In the genomic region with DNA sequence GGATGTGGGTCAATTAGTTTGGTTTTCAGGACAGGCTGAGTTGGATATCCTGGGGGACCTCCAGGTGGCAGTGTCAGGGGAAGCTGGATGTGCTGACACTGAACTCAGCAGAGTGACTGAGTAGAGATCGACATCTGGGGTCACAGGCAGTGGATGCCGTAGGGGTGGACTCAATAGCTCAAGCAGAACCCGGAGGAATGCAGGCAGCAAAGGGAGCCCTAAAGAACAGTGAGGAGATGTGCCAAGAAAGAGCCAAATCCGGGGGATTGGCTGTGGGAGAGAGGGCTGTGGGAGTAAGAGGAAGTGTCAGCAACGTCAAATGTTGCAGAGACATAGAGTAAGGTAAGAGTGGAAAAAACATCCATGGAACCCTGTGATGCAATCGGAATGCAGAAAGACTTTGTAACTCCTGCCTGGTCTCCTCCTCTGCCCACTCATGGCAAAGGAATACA, we compare ENCODE assay signal across 11 cellular contexts. TPM values are rescaled to one million over a fixed set of nuclear protein-coding genes. Genes with fewer than 3 reads are reported as not detected.
DNase-seq lines count a peak whose midpoint lies in the region; ATAC-seq and TF ChIP-seq lines count a peak whose summit lies in the region.
"Had no signal": no experiment of that assay in that cellular context is flagged by ENCODE, and none has a peak within 500 bp of the region (broad histone marks: within the 10 kb centered on the region; RNA-seq: fewer than 3 reads in every experiment).

No MANE protein-coding gene starts in this region.

- peaks cover 43% of the 10 kb centered on the region for H3K27me3 Mint-ChIP-seq in mesothelial cell of epicardium (ENCODE audit: low read depth)

- no TSS peak for BruUV-seq in PC-3 (replicated peaks; lab: Mats Ljungman, UMichigan)

- CTCF ChIA-PET in PC-3 (lab: Charles Lee): interaction anchor here (0.5 kb wide), 1 partner anchor 371 kb away, joined by 3 read pairs; no protein-coding TSS in a partner anchor

- H4K20me1 ChIP-seq in PC-3 (ENCODE audit: low read length): no peaks in the 10 kb centered on the region

- WGBS in esophagus squamous epithelium, 2 donors: 69 to 71% methylated on average over 6 of the region's 6 CpGs
- 55 to 74% methylated on average over 4 to 6 of the region's 6 CpGs for WGBS in gastroesophageal sphincter (ENCODE audit: low coverage in 1 of 2), 2 donors

- POLR2A ChIA-PET in PC-3 (lab: Charles Lee; ENCODE audit: unreplicated experiment): no interaction called here

- no peak overlapping the region for H3K4me2 ChIP-seq in PC-3 (ENCODE audit: low read length)

- H3K79me2 ChIP-seq in PC-3 (ENCODE audit: low read length): no peaks in the 10 kb centered on the region

- DNase-seq in left cardiac atrium (no peak), left ventricle myocardium inferior (no peak), PC-3 (no peak), fibroblast of villous mesenchyme (ENCODE audit: low read depth) (peak; percentile 59), upper lobe of right lung (no peak), esophagus squamous epithelium (lab: John Stamatoyannopoulos, UW) (no peak), mesothelial cell of epicardium (ENCODE audit: low spot score in 2 of 2, unreplicated experiment in 2 of 2) (no peak)
- DNase-seq: activated CD4-positive, CD25-positive, alpha-beta regulatory T cell treated with anti-CD3 and anti-CD28 coated beads, Interleukin-2, amount 50 U/mL, for 72 hours; cortex of kidney; SJCRH30 had no signal

- no peaks in the 10 kb centered on the region for H3F3A ChIP-seq in PC-3 (ENCODE audit: low read length, unreplicated experiment)

- H3K27ac Mint-ChIP-seq in mesothelial cell of epicardium: no peak overlapping the region

- TF ChIP-seq EP300 in gastroesophageal sphincter (IDR thresholded peaks at IDR 0.05): no peak

- no peak overlapping the region for H2AFZ ChIP-seq in PC-3 (ENCODE audit: low read length)

- peaks cover 18% of the 10 kb centered on the region for H3K4me1 ChIP-seq in left ventricle myocardium inferior
- peaks cover 9% of the 10 kb centered on the region; the same call in 1 of the 2 replicates for H3K4me1 ChIP-seq in PC-3 (ENCODE audit: insufficient read depth, low read length)
- H3K4me1 ChIP-seq in upper lobe of right lung: peaks cover 60% of the 10 kb centered on the region
- no peaks in the 10 kb centered on the region for H3K4me1 ChIP-seq in esophagus squamous epithelium
- H3K4me1 ChIP-seq in gastroesophageal sphincter: no peaks in the 10 kb centered on the region
- H3K4me1 ChIP-seq: SJCRH30 had no signal

- no peak for TF ChIP-seq CTCF in left ventricle myocardium inferior (IDR thresholded peaks at IDR 0.05; ENCODE audit: borderline replicate concordance)
- TF ChIP-seq CTCF in PC-3 (conservative IDR thresholded peaks at IDR 0.05; ENCODE audit: low read depth, low read length): peak; percentile 40
- TF ChIP-seq CTCF in fibroblast of villous mesenchyme (IDR thresholded peaks at IDR 0.05; ENCODE audit: insufficient read depth, low read depth, low read length): no peak
- TF ChIP-seq CTCF in upper lobe of right lung (IDR thresholded peaks at IDR 0.05): no peak
- no peak for TF ChIP-seq CTCF in esophagus squamous epithelium (IDR thresholded peaks at IDR 0.05)
- no peak for TF ChIP-seq CTCF in mesothelial cell of epicardium (IDR thresholded peaks at IDR 0.05; ENCODE audit: unreplicated experiment)
- TF ChIP-seq CTCF in gastroesophageal sphincter (IDR thresholded peaks at IDR 0.05): no peak

- no peak overlapping the region for H3K4me3 Mint-ChIP-seq in mesothelial cell of epicardium

- H3K27ac ChIP-seq in left ventricle myocardium inferior (replicated peaks) (no peak overlapping the region), PC-3 (ENCODE audit: low read length) (no peak overlapping the region), upper lobe of right lung (peak overlapping the region; percentile 65), esophagus squamous epithelium (no peak overlapping the region), gastroesophageal sphincter (no peak overlapping the region)
- H3K27ac ChIP-seq: SJCRH30 had no signal

- no peaks in the 10 kb centered on the region for H3K36me3 Mint-ChIP-seq in mesothelial cell of epicardium

- H3K4me1 Mint-ChIP-seq in mesothelial cell of epicardium: peaks cover 3% of the 10 kb centered on the region

- H3K36me3 ChIP-seq in left ventricle myocardium inferior: no peaks in the 10 kb centered on the region
- H3K36me3 ChIP-seq in PC-3 (ENCODE audit: low read depth, low read length): no peaks in the 10 kb centered on the region
- H3K36me3 ChIP-seq in upper lobe of right lung: no peaks in the 10 kb centered on the region
- no peaks in the 10 kb centered on the region for H3K36me3 ChIP-seq in esophagus squamous epithelium
- H3K36me3 ChIP-seq in gastroesophageal sphincter: no peaks in the 10 kb centered on the region
- H3K36me3 ChIP-seq: SJCRH30 had no signal

- H3K4me3 ChIP-seq in left ventricle myocardium inferior (no peak overlapping the region), PC-3 (ENCODE audit: low read length) (no peak overlapping the region), fibroblast of villous mesenchyme (ENCODE audit: low read depth, low read length) (no peak overlapping the region), upper lobe of right lung (no peak overlapping the region), esophagus squamous epithelium (no peak overlapping the region), gastroesophageal sphincter (no peak overlapping the region)
- H3K4me3 ChIP-seq: SJCRH30 had no signal

- no peaks in the 10 kb centered on the region for H3K9me2 ChIP-seq in PC-3 (replicated peaks; ENCODE audit: low read length)

- ATAC-seq in left cardiac atrium: peak; percentile 36 to 77
- no peak for ATAC-seq in PC-3
- ATAC-seq in upper lobe of right lung: peak; percentile 67
- no peak for ATAC-seq in gastroesophageal sphincter

- intact Hi-C loops in left cardiac atrium (cut with DNase I) (no loop called here), left ventricle myocardium inferior (cut with micrococcal nuclease) (no loop called here), PC-3 (cut with micrococcal nuclease) (no loop called here), upper lobe of right lung (cut with DNase I) (no loop called here), esophagus squamous epithelium (cut with DNase I) (no loop called here)

- no peak for TF ChIP-seq POLR2A in esophagus squamous epithelium (IDR thresholded peaks at IDR 0.05)
- TF ChIP-seq POLR2A in gastroesophageal sphincter (IDR thresholded peaks at IDR 0.05): no peak

- H3K27me3 ChIP-seq in left ventricle myocardium inferior (ENCODE audit: low read depth) (no peaks in the 10 kb centered on the region), PC-3 (ENCODE audit: low read length) (no peaks in the 10 kb centered on the region), upper lobe of right lung (no peaks in the 10 kb centered on the region), esophagus squamous epithelium (no peaks in the 10 kb centered on the region), gastroesophageal sphincter (no peaks in the 10 kb centered on the region)
- H3K27me3 ChIP-seq: SJCRH30 had no signal

- H3K9me3 ChIP-seq in left ventricle myocardium inferior (replicated peaks) (no peaks in the 10 kb centered on the region), PC-3 (ENCODE audit: low read length) (no peaks in the 10 kb centered on the region), upper lobe of right lung (no peaks in the 10 kb centered on the region), esophagus squamous epithelium (no peaks in the 10 kb centered on the region), gastroesophageal sphincter (no peaks in the 10 kb centered on the region)
- H3K9me3 ChIP-seq: SJCRH30 had no signal

- H3K9me3 Mint-ChIP-seq in mesothelial cell of epicardium: no peaks in the 10 kb centered on the region

- H3K9ac ChIP-seq in PC-3 (ENCODE audit: low read length): no peak overlapping the region

RNA-seq across cellular contexts. Expression of a gene that starts 11.8 kb away (rescaled TPM):
- total RNA-seq in left cardiac atrium (1 to 10 TPM; 2.1 to 3.1 TPM), left ventricle myocardium inferior (1.5 TPM), PC-3 (2014; rRNA removed) (5.5 and 6.0 TPM in 2 replicates), fibroblast of villous mesenchyme (0.64 and 2.2 TPM in 2 replicates), upper lobe of right lung (28.5 TPM), esophagus squamous epithelium (1 to 10 TPM in 2 of 4 donors, under 1 TPM in 1, not detected in 1; 0.48 to 1.5 (median 1.1) TPM), mesothelial cell of epicardium (not detected in 3 replicates), gastroesophageal sphincter (10 to 100 TPM in 1 of 4 donors, 1 to 10 TPM in 1, under 1 TPM in 2; 0.89 to 15.8 (median 1.9) TPM)
- total RNA-seq: SJCRH30 had no signal

RNA-seq across cellular contexts. Expression of a gene that starts 24.5 kb away (rescaled TPM):
- total RNA-seq in left cardiac atrium: 1 to 10 TPM; 1.4 to 2.2 TPM
- total RNA-seq in left ventricle myocardium inferior: 0.22 TPM
- total RNA-seq in PC-3 (2014; rRNA removed): not detected in 2 replicates
- under 0.01 TPM in 1 of 2 replicates, not detected in the other for total RNA-seq in fibroblast of villous mesenchyme
- 8.7 TPM for total RNA-seq in upper lobe of right lung
- 1 to 10 TPM in 2 of 4 donors, under 1 TPM in 2; 0.61 to 2.5 (median 0.93) TPM for total RNA-seq in esophagus squamous epithelium
- total RNA-seq in mesothelial cell of epicardium: not detected in 3 replicates
- total RNA-seq in gastroesophageal sphincter: 1 to 10 TPM in 1 of 4 donors, under 1 TPM in 3; 0.23 to 1.8 (median 0.44) TPM
- total RNA-seq: SJCRH30 had no signal

RNA-seq across cellular contexts. Expression of a gene that starts 41.3 kb away (rescaled TPM):
- total RNA-seq in left cardiac atrium: 1 to 10 TPM; 1.9 to 3.9 TPM
- 0.63 TPM for total RNA-seq in left ventricle myocardium inferior
- total RNA-seq in PC-3 (2014; rRNA removed): not detected in 2 replicates
- total RNA-seq in fibroblast of villous mesenchyme: not detected in 2 replicates
- 17.8 TPM for total RNA-seq in upper lobe of right lung
- 1 to 10 TPM in 3 of 4 donors, under 1 TPM in 1; 0.40 to 6.0 (median 1.9) TPM for total RNA-seq in esophagus squamous epithelium
- total RNA-seq in mesothelial cell of epicardium: not detected in 3 replicates
- 1 to 10 TPM in 2 of 4 donors, under 1 TPM in 2; 0.77 to 3.9 (median 1.9) TPM for total RNA-seq in gastroesophageal sphincter
- total RNA-seq: SJCRH30 had no signal

Comparison
In these comparisons a context has a peak if more than half of its experiments do, and no peak if none do; other contexts are left out.
1. ATAC-seq: peak in left cardiac atrium (2 of 2) and upper lobe of right lung (single experiment); none in PC-3 (single experiment) and gastroesophageal sphincter (single experiment).